Comparison of ENCODE assay signal across 14 cellular contexts in genomic region chr2:11616851-11617415, GRCh38. TPM values are rescaled to one million over a fixed set of nuclear protein-coding genes. Genes with fewer than 3 reads are reported as not detected.
DNase-seq lines count a peak whose midpoint lies in the region; TF ChIP-seq lines count a peak whose summit lies in the region.
"Had no signal": no experiment of that assay in that cellular context is flagged by ENCODE, and none has a peak within 500 bp of the region (broad histone marks: within the 10 kb centered on the region; RNA-seq: fewer than 3 reads in every experiment).

No MANE protein-coding gene starts in this region.

- H3K4me1 Mint-ChIP-seq in endothelial cell (ENCODE audit: unreplicated experiment) (peaks cover 2% of the 10 kb centered on the region), neural crest cell (no peaks in the 10 kb centered on the region)

- POLR2A ChIA-PET in GM10248 (lab: Yijun Ruan, JAX): no interaction called here

- H3K27ac Mint-ChIP-seq in endothelial cell (ENCODE audit: unreplicated experiment) (no peak overlapping the region), neural crest cell (ENCODE audit: unreplicated experiment) (peak overlapping the region; percentile 81)
- H3K27ac Mint-ChIP-seq: HFFc6 had no signal

- H3K4me3 ChIP-seq in NB4 (ENCODE audit: low read depth, low read length): no peak overlapping the region
- H3K4me3 ChIP-seq: A549, HAP-1 had no signal

- CTCF ChIA-PET in GM10248 (lab: Yijun Ruan, JAX): interaction anchor here (1.8 kb wide), 1 partner anchor 484 kb away, joined by 4 read pairs; a partner anchor contains a TSS

- DNase-seq in NB4 (ENCODE audit: low read depth) (peak; percentile 32), endothelial cell (ENCODE audit: low spot score) (no peak), neural crest cell (ENCODE audit: low read depth, low spot score) (no peak), NCI-H510A (lab: John Stamatoyannopoulos, UW) (no peak), activated T-cell treated with anti-CD3 and anti-CD28 coated beads for 4 hours (no peak), GM10248 (ENCODE audit: extremely low spot score) (no peak)
- DNase-seq: BE2C; CD4-positive, alpha-beta memory T cell; DMS79; HFFc6 had no signal

- peaks cover 6% of the 10 kb centered on the region for H3K27me3 Mint-ChIP-seq in endothelial cell (ENCODE audit: unreplicated experiment)
- H3K27me3 Mint-ChIP-seq in neural crest cell (ENCODE audit: low read depth): no peaks in the 10 kb centered on the region

- H3K9me3 Mint-ChIP-seq in endothelial cell (ENCODE audit: unreplicated experiment) (no peaks in the 10 kb centered on the region), neural crest cell (no peaks in the 10 kb centered on the region)
- H3K9me3 Mint-ChIP-seq: CD4-positive, alpha-beta memory T cell; HFFc6 had no signal

- TF ChIP-seq POLR2A in NB4 (IDR thresholded peaks at IDR 0.05; ENCODE audit: extremely low read depth, insufficient read length): no peak

- H3K4me3 Mint-ChIP-seq in endothelial cell (ENCODE audit: unreplicated experiment) (peak overlapping the region; percentile 29), neural crest cell (peak overlapping the region; percentile 21)
- H3K4me3 Mint-ChIP-seq: CD4-positive, alpha-beta memory T cell; HFFc6 had no signal

- H3K36me3 Mint-ChIP-seq in endothelial cell (ENCODE audit: low read depth, unreplicated experiment) (peaks cover 28% of the 10 kb centered on the region), neural crest cell (ENCODE audit: low read depth) (peaks cover 36% of the 10 kb centered on the region)
- H3K36me3 Mint-ChIP-seq: CD4-positive, alpha-beta memory T cell had no signal

- TF ChIP-seq CTCF in NB4 (IDR thresholded peaks at IDR 0.05; ENCODE audit: low read depth, low read length) (no peak), endothelial cell (IDR thresholded peaks at IDR 0.05; ENCODE audit: unreplicated experiment) (no peak), neural crest cell (conservative IDR thresholded peaks at IDR 0.05) (no peak), GM10248 (IDR thresholded peaks at IDR 0.05; ENCODE audit: control extremely low read depth, extremely low read depth, low read depth, missing control alignments) (no peak)

RNA-seq across cellular contexts. Expression of gene NTSR2, which starts 53.1 kb away (rescaled TPM):
- total RNA-seq in endothelial cell (ENCODE audit: unreplicated experiment) (not detected), neural crest cell (not detected in 2 replicates)
- total RNA-seq: CD4-positive, alpha-beta memory T cell; H1; HepG2; HFFc6 had no signal
